In genomic region chr10:11286261-11286989, GRCh38 we compare ENCODE assay signal across 1 cellular context.
TF ChIP-seq lines count a peak whose summit lies in the region.

No MANE protein-coding gene starts in this region.

TF ChIP-seq in GM12878, 131 proteins besides CTCF, POLR2A, EP300 and RAD21 (continued from another document and continues in another):
- TF ChIP-seq ZBTB33 (IDR thresholded peaks at IDR 0.05) (no peak), CREM (IDR thresholded peaks at IDR 0.05; ENCODE audit: low read depth) (peak; percentile 40; the same call in 1 of the 2 replicates), POLR2AphosphoS5 (IDR thresholded peaks at IDR 0.05; ENCODE audit: low read length) (peak; percentile 12), RB1 (IDR thresholded peaks at IDR 0.05; ENCODE audit: borderline replicate concordance) (no peak), GABPA (IDR thresholded peaks at IDR 0.05; ENCODE audit: low read depth) (no peak), TARDBP (IDR thresholded peaks at IDR 0.05; ENCODE audit: borderline replicate concordance) (no peak), ZNF384 (IDR thresholded peaks at IDR 0.05; ENCODE audit: borderline replicate concordance, low read depth, low read length) (no peak), SRF (IDR thresholded peaks at IDR 0.05; ENCODE audit: low read depth in 2 of 2, low read length in 2 of 2) (no peak), ATF2 (IDR thresholded peaks at IDR 0.05; ENCODE audit: low read length) (peak; percentile 74), IKZF2 (IDR thresholded peaks at IDR 0.05) (peak; percentile 18 to 38; a peak in 1 of 4 replicates), ZBTB11 (CRISPR knock-in tag; IDR thresholded peaks at IDR 0.05) (no peak), IRF5 (IDR thresholded peaks at IDR 0.05; ENCODE audit: borderline replicate concordance) (no peak), REST (IDR thresholded peaks at IDR 0.05; ENCODE audit: low read depth, low read length) (no peak), BCLAF1 (IDR thresholded peaks at IDR 0.05) (no peak), RELB (IDR thresholded peaks at IDR 0.05; ENCODE audit: low read depth) (no peak), RBBP5 (conservative IDR thresholded peaks at IDR 0.05) (no peak), CBX5 (IDR thresholded peaks at IDR 0.05; ENCODE audit: low read depth) (0 out of 2 replicates have a peak, but pooled peaks have one; percentile 25), ZBTB4 (CRISPR knock-in tag; IDR thresholded peaks at IDR 0.05) (no peak), YY1 (IDR thresholded peaks at IDR 0.05; ENCODE audit: low read depth, low read length) (peak; percentile 93), CREB1 (IDR thresholded peaks at IDR 0.05; ENCODE audit: low read depth) (peak; percentile 25; the same call in 1 of the 2 replicates), CUX1 (IDR thresholded peaks at IDR 0.05; ENCODE audit: insufficient replicate concordance, low read depth, low read length) (no peak), PAX5 (IDR thresholded peaks at IDR 0.05; ENCODE audit: borderline replicate concordance, low read depth, low read length) (no peak), IKZF1 (conservative IDR thresholded peaks at IDR 0.05) (peak; percentile 38; the same call in 1 of the 2 replicates), ESRRA (IDR thresholded peaks at IDR 0.05; ENCODE audit: low read length) (no peak), FOXM1 (IDR thresholded peaks at IDR 0.05; ENCODE audit: low read depth, low read length) (no peak; the same call in 1 of the 2 replicates), NR2F1 (conservative IDR thresholded peaks at IDR 0.05) (peak; percentile 39; the same call in 1 of the 2 replicates), SIX5 (IDR thresholded peaks at IDR 0.05; ENCODE audit: low read depth, low read length, severe bottlenecking) (no peak), LARP7 (IDR thresholded peaks at IDR 0.05) (no peak)
